In genomic region chr6:35498407-35499045, GRCh38 we compare ENCODE assay signal across 8 cellular contexts. TPM values are rescaled to one million over a fixed set of nuclear protein-coding genes. Genes with fewer than 3 reads are reported as not detected.
A peak's percentile ranks its signal among the peaks of the same experiment; 100 is the strongest.
DNase-seq lines count a peak whose midpoint lies in the region; ATAC-seq and TF ChIP-seq lines count a peak whose summit lies in the region.

No MANE protein-coding gene starts in this region.

- peak overlapping the region; percentile 80; the same call in 1 of the 2 replicates for H3K4me2 ChIP-seq in KMS-11

- H3K9ac ChIP-seq in KMS-11 (no peak overlapping the region), muscle layer of colon (ENCODE audit: low read length) (peak overlapping the region; percentile 6)

- H3K9me3 ChIP-seq in AG04450 (ENCODE audit: control insufficient read depth, insufficient read depth, low read length) (no peaks in the 10 kb centered on the region; the same call in 1 of the 2 replicates), muscle layer of colon (ENCODE audit: low read length) (no peaks in the 10 kb centered on the region)

- H2AFZ ChIP-seq in KMS-11 (ENCODE audit: low read depth): peak overlapping the region; percentile 94; the same call in 1 of the 2 replicates

- H3K79me2 ChIP-seq in KMS-11 (ENCODE audit: insufficient read depth, low read depth): no peaks in the 10 kb centered on the region

- no peak for DNase-seq in AG04450 (ENCODE audit: low read depth, low spot score)
- DNase-seq in cardiac fibroblast (ENCODE audit: low read depth in 2 of 2): no peak
- DNase-seq in HuH-7.5 (ENCODE audit: low spot score): no peak
- no peak for DNase-seq in kidney tubule cell (ENCODE audit: low spot score)

- H3K27me3 ChIP-seq in AG04450 (ENCODE audit: control insufficient read depth, insufficient read depth, low read length) (no peaks in the 10 kb centered on the region), KMS-11 (ENCODE audit: insufficient read depth, low read depth) (no peaks in the 10 kb centered on the region), muscle layer of colon (ENCODE audit: control insufficient read depth in 1 of 2, insufficient read depth in 2 of 2, low read length in 2 of 2) (peaks cover 0 to 10% of the 10 kb centered on the region in 2 donors)

- POLR2A ChIA-PET in AG04450 (lab: Yijun Ruan, JAX): interaction anchor here (0.6 to 1.4 kb wide), 3 partner anchors 11 to 180 kb away, joined by 3 to 6 read pairs (median 3); no protein-coding TSS in a partner anchor

- H4K20me1 ChIP-seq in KMS-11 (ENCODE audit: insufficient read depth): no peaks in the 10 kb centered on the region

- no peaks in the 10 kb centered on the region for H3K36me3 ChIP-seq in KMS-11 (ENCODE audit: insufficient read depth)
- no peaks in the 10 kb centered on the region for H3K36me3 ChIP-seq in muscle layer of colon (ENCODE audit: insufficient read depth, low read length)

- TF ChIP-seq CTCF in AG04450 (IDR thresholded peaks at IDR 0.05; ENCODE audit: low read depth, low read length) (no peak), KMS-11 (conservative IDR thresholded peaks at IDR 0.05; ENCODE audit: low read depth, low read length) (no peak), cardiac fibroblast (IDR thresholded peaks at IDR 0.05; ENCODE audit: low read depth, low read length) (no peak)

- CTCF ChIA-PET in AG04450 (lab: Charles Lee): interaction anchor here (1.7 kb wide), 1 partner anchor 24 kb away, joined by 10 read pairs; no protein-coding TSS in a partner anchor

- peak overlapping the region; percentile 88 for H3K27ac ChIP-seq in AG04450 (ENCODE audit: low read depth, low read length)
- no peak overlapping the region for H3K27ac ChIP-seq in KMS-11
- H3K27ac ChIP-seq in muscle layer of colon (ENCODE audit: low read depth, low read length): peak overlapping the region; percentile 95

- ATAC-seq in HG03095 (IDR thresholded peaks at IDR 0.05; ENCODE audit: unreplicated experiment) (no peak), GM21619 (IDR thresholded peaks at IDR 0.05; ENCODE audit: unreplicated experiment) (no peak)

- peaks cover 5% of the 10 kb centered on the region for H3K4me1 ChIP-seq in KMS-11 (ENCODE audit: low read depth, poor library complexity, severe bottlenecking)
- peaks cover 32% of the 10 kb centered on the region for H3K4me1 ChIP-seq in muscle layer of colon (ENCODE audit: insufficient read depth, low read length)

- H3K4me3 ChIP-seq in AG04450 (ENCODE audit: low read depth, low read length) (peak overlapping the region; percentile 78), KMS-11 (IDR thresholded peaks at IDR 0.05; ENCODE audit: insufficient read depth, low read depth, low read length) (no peak overlapping the region), cardiac fibroblast (replicated peaks in 1 of 2; ENCODE audit: low read depth in 2 of 2, low read length in 2 of 2) (peak overlapping the region; percentile 49 to 79), muscle layer of colon (ENCODE audit: low read depth in 1 of 2, low read length in 2 of 2) (peak overlapping the region; percentile 57 to 79)

RNA-seq across cellular contexts. Expression of gene TEAD3, which starts 1.6 kb away (rescaled TPM):
- 16.6 and 22.8 TPM in 2 replicates for polyA plus RNA-seq in AG04450 (2011; rRNA removed)
- 11.8 and 14.9 TPM in 2 replicates for polyA minus RNA-seq in AG04450 (2011; rRNA and poly(A)+ RNA removed)

RNA-seq across cellular contexts. Expression of gene TULP1, which starts 14.2 kb away (rescaled TPM):
- not detected in 2 replicates for polyA plus RNA-seq in AG04450 (2011; rRNA removed)
- not detected in 2 replicates for polyA minus RNA-seq in AG04450 (2011; rRNA and poly(A)+ RNA removed)

RNA-seq across cellular contexts. Expression of gene RPL10A, which starts 30.3 kb away (rescaled TPM):
- polyA plus RNA-seq in AG04450 (2011; rRNA removed): 2,636 and 2,921 TPM in 2 replicates
- 853 and 1,025 TPM in 2 replicates for polyA minus RNA-seq in AG04450 (2011; rRNA and poly(A)+ RNA removed)

RNA-seq across cellular contexts. Expression of gene FANCE, which starts 46.4 kb away (rescaled TPM):
- polyA plus RNA-seq in AG04450 (2011; rRNA removed): 7.0 and 7.1 TPM in 2 replicates
- 7.9 and 10.2 TPM in 2 replicates for polyA minus RNA-seq in AG04450 (2011; rRNA and poly(A)+ RNA removed)
